16 cellular contexts compared by ENCODE assay signal in the genomic region with DNA sequence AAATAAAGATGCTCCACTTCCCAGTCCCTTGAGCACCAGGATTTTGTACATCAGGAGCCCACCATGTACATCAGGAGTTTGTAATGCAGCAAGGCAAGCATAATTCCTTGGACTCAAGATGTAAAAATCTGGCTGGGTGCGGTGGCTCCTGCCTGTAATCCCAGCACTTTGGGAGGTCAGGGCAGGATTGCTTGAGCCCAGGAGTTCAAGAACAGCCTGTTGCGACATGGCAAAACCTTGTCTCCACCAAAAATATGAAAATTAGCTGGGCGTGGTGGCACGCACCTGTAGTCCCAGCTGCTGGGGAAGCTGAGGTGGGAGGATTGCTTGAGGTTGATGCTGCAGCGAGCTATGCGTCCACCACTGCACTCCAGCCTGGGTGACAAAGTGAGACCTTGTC. TPM values are rescaled to one million over a fixed set of nuclear protein-coding genes. Genes with fewer than 3 reads are reported as not detected.
DNase-seq lines count a peak whose midpoint lies in the region; ATAC-seq and TF ChIP-seq lines count a peak whose summit lies in the region.
"Had no signal": no experiment of that assay in that cellular context is flagged by ENCODE, and none has a peak within 500 bp of the region (broad histone marks: within the 10 kb centered on the region; RNA-seq: fewer than 3 reads in every experiment).

No MANE protein-coding gene starts in this region.

- peaks cover 11% of the 10 kb centered on the region for H3K36me3 ChIP-seq in CD4-positive, CD25-positive, alpha-beta regulatory T cell (ENCODE audit: control insufficient read depth, insufficient read depth, low read length)
- H3K36me3 ChIP-seq in effector memory CD4-positive, alpha-beta T cell (ENCODE audit: control insufficient read depth, insufficient read depth, low read length), result peaks cover 13% of the 10 kb centered on the region
- no peaks in the 10 kb centered on the region for H3K36me3 ChIP-seq in neural progenitor cell

- peak; percentile 9 for TF ChIP-seq POLR2A in GM19099 (IDR thresholded peaks at IDR 0.05; ENCODE audit: extremely low read depth, insufficient read length, low read depth)

- CTCF ChIA-PET in activated CD8-positive, alpha-beta T cell treated with anti-CD3 and anti-CD28 coated beads for 36 hours (lab: Charles Lee), result interaction anchor here (3.3 kb wide), 1 partner anchor 230 kb away, joined by 12 read pairs; no protein-coding TSS in a partner anchor
- CTCF ChIA-PET in activated CD8-positive, alpha-beta T cell treated with anti-CD3 and anti-CD28 coated beads, Interleukin-2, amount 10 ng/mL, durations not matched to agents 7 days and 5 days (lab: Charles Lee), result interaction anchor here (0.7 to 2.9 kb wide), 2 partner anchors 66 to 165 kb away, joined by 4 to 15 read pairs; no protein-coding TSS in a partner anchor

- H3K27ac ChIP-seq in CD4-positive, CD25-positive, alpha-beta regulatory T cell (ENCODE audit: insufficient read depth, low read length, poor library complexity, severe bottlenecking), result peak overlapping the region; percentile 78
- peak overlapping the region; percentile 69 for H3K27ac ChIP-seq in effector memory CD4-positive, alpha-beta T cell (ENCODE audit: insufficient read depth, low read length, poor library complexity, severe bottlenecking)
- H3K27ac ChIP-seq in neural progenitor cell, result no peak overlapping the region
- H3K27ac ChIP-seq: BLaER1 had no signal

- peak overlapping the region; percentile 11 for H3K27ac Mint-ChIP-seq in activated CD8-positive, alpha-beta T cell treated with anti-CD3 and anti-CD28 coated beads for 36 hours
- H3K27ac Mint-ChIP-seq in activated CD8-positive, alpha-beta T cell treated with anti-CD3 and anti-CD28 coated beads, Interleukin-2, amount 10 ng/mL, durations not matched to agents 7 days and 5 days, result no peak overlapping the region
- peak overlapping the region in 2 of 3 donors; percentile 91 to 92 for H3K27ac Mint-ChIP-seq in CD4-positive, CD25-positive, alpha-beta regulatory T cell
- no peak overlapping the region for H3K27ac Mint-ChIP-seq in neural progenitor cell

- H3K9me3 ChIP-seq in CD4-positive, CD25-positive, alpha-beta regulatory T cell (ENCODE audit: control insufficient read depth in 2 of 2, low read length in 2 of 2), result no peaks in the 10 kb centered on the region
- H3K9me3 ChIP-seq in effector memory CD4-positive, alpha-beta T cell (ENCODE audit: control insufficient read depth, low read length), result no peaks in the 10 kb centered on the region
- no peaks in the 10 kb centered on the region for H3K9me3 ChIP-seq in neural progenitor cell (ENCODE audit: low read depth)
- H3K9me3 ChIP-seq: BLaER1, Caco-2, HAP-1 had no signal

- TF ChIP-seq CTCF in activated CD8-positive, alpha-beta T cell treated with anti-CD3 and anti-CD28 coated beads for 36 hours (IDR thresholded peaks at IDR 0.05), result no peak
- no peak for TF ChIP-seq CTCF in neural progenitor cell (IDR thresholded peaks at IDR 0.05)

- H3K9me3 Mint-ChIP-seq in activated CD8-positive, alpha-beta T cell treated with anti-CD3 and anti-CD28 coated beads for 36 hours, result no peaks in the 10 kb centered on the region
- no peaks in the 10 kb centered on the region for H3K9me3 Mint-ChIP-seq in activated CD8-positive, alpha-beta T cell treated with anti-CD3 and anti-CD28 coated beads, Interleukin-2, amount 10 ng/mL, durations not matched to agents 7 days and 5 days (ENCODE audit: insufficient read depth)
- H3K9me3 Mint-ChIP-seq in CD4-positive, CD25-positive, alpha-beta regulatory T cell, result no peaks in the 10 kb centered on the region
- no peaks in the 10 kb centered on the region for H3K9me3 Mint-ChIP-seq in neural progenitor cell

- no peak for DNase-seq in activated CD8-positive, alpha-beta T cell treated with anti-CD3 and anti-CD28 coated beads for 36 hours
- no peak for DNase-seq in activated CD8-positive, alpha-beta T cell treated with anti-CD3 and anti-CD28 coated beads, Interleukin-2, amount 10 ng/mL, durations not matched to agents 7 days and 5 days
- DNase-seq in CD4-positive, CD25-positive, alpha-beta regulatory T cell, result no peak
- no peak for DNase-seq in effector memory CD4-positive, alpha-beta T cell
- no peak for DNase-seq in epidermal melanocyte (ENCODE audit: insufficient read length, low spot score)
- no peak for DNase-seq in neural progenitor cell (ENCODE audit: low spot score)
- DNase-seq in left lobe of liver (ENCODE audit: low spot score), result no peak
- DNase-seq: 8988T, AML-193, Caco-2, DMS53, GF-D8 had no signal

- peaks cover 25% of the 10 kb centered on the region for H3K4me1 ChIP-seq in CD4-positive, CD25-positive, alpha-beta regulatory T cell (ENCODE audit: control insufficient read depth, insufficient read depth, low read length, poor library complexity, severe bottlenecking)
- peaks cover 22% of the 10 kb centered on the region for H3K4me1 ChIP-seq in effector memory CD4-positive, alpha-beta T cell (ENCODE audit: control insufficient read depth, insufficient read depth, low read length, poor library complexity, severe bottlenecking)
- peaks cover 4% of the 10 kb centered on the region for H3K4me1 ChIP-seq in neural progenitor cell
- H3K4me1 ChIP-seq: Caco-2, HAP-1 had no signal

- H3K4me3 Mint-ChIP-seq in activated CD8-positive, alpha-beta T cell treated with anti-CD3 and anti-CD28 coated beads for 36 hours, result no peak overlapping the region
- no peak overlapping the region for H3K4me3 Mint-ChIP-seq in activated CD8-positive, alpha-beta T cell treated with anti-CD3 and anti-CD28 coated beads, Interleukin-2, amount 10 ng/mL, durations not matched to agents 7 days and 5 days
- no peak overlapping the region for H3K4me3 Mint-ChIP-seq in CD4-positive, CD25-positive, alpha-beta regulatory T cell
- H3K4me3 Mint-ChIP-seq in neural progenitor cell, result no peak overlapping the region

- ATAC-seq in activated CD8-positive, alpha-beta T cell treated with anti-CD3 and anti-CD28 coated beads for 36 hours, result no peak
- no peak for ATAC-seq in activated CD8-positive, alpha-beta T cell treated with anti-CD3 and anti-CD28 coated beads, Interleukin-2, amount 10 ng/mL, durations not matched to agents 7 days and 5 days
- ATAC-seq in CD4-positive, CD25-positive, alpha-beta regulatory T cell (ENCODE audit: low read depth in 2 of 2), result no peak
- no peak for ATAC-seq in left lobe of liver

- H3K36me3 Mint-ChIP-seq in activated CD8-positive, alpha-beta T cell treated with anti-CD3 and anti-CD28 coated beads for 36 hours (ENCODE audit: low read depth), result peaks cover 6% of the 10 kb centered on the region
- H3K36me3 Mint-ChIP-seq in activated CD8-positive, alpha-beta T cell treated with anti-CD3 and anti-CD28 coated beads, Interleukin-2, amount 10 ng/mL, durations not matched to agents 7 days and 5 days (ENCODE audit: low read depth), result peaks cover 15% of the 10 kb centered on the region
- H3K36me3 Mint-ChIP-seq in CD4-positive, CD25-positive, alpha-beta regulatory T cell, result peaks cover 10% of the 10 kb centered on the region
- peaks cover 18% of the 10 kb centered on the region for H3K36me3 Mint-ChIP-seq in neural progenitor cell

- no peak overlapping the region for H2AFZ ChIP-seq in neural progenitor cell (replicated peaks)

- peaks cover 4% of the 10 kb centered on the region for H3K27me3 Mint-ChIP-seq in activated CD8-positive, alpha-beta T cell treated with anti-CD3 and anti-CD28 coated beads for 36 hours
- no peaks in the 10 kb centered on the region for H3K27me3 Mint-ChIP-seq in activated CD8-positive, alpha-beta T cell treated with anti-CD3 and anti-CD28 coated beads, Interleukin-2, amount 10 ng/mL, durations not matched to agents 7 days and 5 days (ENCODE audit: low read depth)
- peaks cover 4% of the 10 kb centered on the region for H3K27me3 Mint-ChIP-seq in CD4-positive, CD25-positive, alpha-beta regulatory T cell
- H3K27me3 Mint-ChIP-seq in neural progenitor cell (ENCODE audit: insufficient read depth, low read depth), result peaks cover 7% of the 10 kb centered on the region

- H3K4me2 ChIP-seq in neural progenitor cell, result no peak overlapping the region
- H3K4me2 ChIP-seq: BLaER1 had no signal

- H3K79me2 ChIP-seq in neural progenitor cell (ENCODE audit: low read depth), result no peaks in the 10 kb centered on the region

- peaks cover 15% of the 10 kb centered on the region for H4K20me1 ChIP-seq in neural progenitor cell (ENCODE audit: low read depth)

- H3K27me3 ChIP-seq in CD4-positive, CD25-positive, alpha-beta regulatory T cell (ENCODE audit: control insufficient read depth, insufficient read depth, low read length), result no peaks in the 10 kb centered on the region
- H3K27me3 ChIP-seq in effector memory CD4-positive, alpha-beta T cell (replicated peaks; ENCODE audit: control insufficient read depth, insufficient read depth, low read length, poor library complexity, severe bottlenecking), result no peaks in the 10 kb centered on the region
- H3K27me3 ChIP-seq in neural progenitor cell, result peaks cover 7% of the 10 kb centered on the region
- H3K27me3 ChIP-seq: BLaER1 had no signal

- POLR2A ChIA-PET in activated CD8-positive, alpha-beta T cell treated with anti-CD3 and anti-CD28 coated beads for 36 hours (lab: Charles Lee), result interaction anchor here (1.2 to 1.4 kb wide), 2 partner anchors 12 to 16 kb away, joined by 3 read pairs; no protein-coding TSS in a partner anchor
- POLR2A ChIA-PET in activated CD8-positive, alpha-beta T cell treated with anti-CD3 and anti-CD28 coated beads, Interleukin-2, amount 10 ng/mL, durations not matched to agents 7 days and 5 days (lab: Charles Lee), result no interaction called here

- peaks cover 16% of the 10 kb centered on the region for H3K4me1 Mint-ChIP-seq in activated CD8-positive, alpha-beta T cell treated with anti-CD3 and anti-CD28 coated beads for 36 hours (ENCODE audit: low read depth)
- H3K4me1 Mint-ChIP-seq in activated CD8-positive, alpha-beta T cell treated with anti-CD3 and anti-CD28 coated beads, Interleukin-2, amount 10 ng/mL, durations not matched to agents 7 days and 5 days (ENCODE audit: low read depth), result peaks cover 11% of the 10 kb centered on the region
- H3K4me1 Mint-ChIP-seq in CD4-positive, CD25-positive, alpha-beta regulatory T cell, result peaks cover 13 to 50% (median 28%) of the 10 kb centered on the region in 4 donors
- H3K4me1 Mint-ChIP-seq in neural progenitor cell, result peaks cover 15% of the 10 kb centered on the region

- intact Hi-C loops in activated CD8-positive, alpha-beta T cell treated with anti-CD3 and anti-CD28 coated beads for 36 hours (cut with micrococcal nuclease), result no loop called here

- H3K4me3 ChIP-seq in CD4-positive, CD25-positive, alpha-beta regulatory T cell (ENCODE audit: low read depth, low read length), result no peak overlapping the region
- no peak overlapping the region for H3K4me3 ChIP-seq in effector memory CD4-positive, alpha-beta T cell (ENCODE audit: insufficient read depth, low read depth, low read length, poor library complexity, severe bottlenecking)
- no peak overlapping the region for H3K4me3 ChIP-seq in neural progenitor cell
- H3K4me3 ChIP-seq: BLaER1, HAP-1 had no signal

- peaks cover 13% of the 10 kb centered on the region for H3F3A ChIP-seq in neural progenitor cell (ENCODE audit: low read depth)

- no peak overlapping the region for H3K9ac ChIP-seq in neural progenitor cell
- H3K9ac ChIP-seq: BLaER1 had no signal

RNA-seq across cellular contexts. Expression of gene MAP1LC3A, which starts 16.1 kb away (rescaled TPM):
- total RNA-seq in activated CD8-positive, alpha-beta T cell treated with anti-CD3 and anti-CD28 coated beads for 36 hours, result 1 to 10 TPM in 1 of 2 experiments, under 1 TPM in 1; 0.92 to 1.0 TPM
- total RNA-seq in activated CD8-positive, alpha-beta T cell treated with anti-CD3 and anti-CD28 coated beads, Interleukin-2, amount 10 ng/mL, durations not matched to agents 7 days and 5 days, result 1 to 10 TPM; 1.4 to 1.6 TPM
- total RNA-seq in CD4-positive, CD25-positive, alpha-beta regulatory T cell, result 23.9 TPM
- polyA plus RNA-seq in CD4-positive, CD25-positive, alpha-beta regulatory T cell, result 10 to 100 TPM in 1 of 4 donors, 1 to 10 TPM in 3; 3.9 to 11.5 (median 5.4) TPM
- total RNA-seq in neural progenitor cell (ENCODE audit: low replicate concordance) (5.5 and 8.5 TPM in 2 replicates), left lobe of liver (24.2 TPM)
- total RNA-seq: HT1080 had no signal

RNA-seq across cellular contexts. Expression of gene DYNLRB1, which starts 26.2 kb away (rescaled TPM):
- 10 to 100 TPM; 66.6 to 70.9 TPM for total RNA-seq in activated CD8-positive, alpha-beta T cell treated with anti-CD3 and anti-CD28 coated beads for 36 hours
- total RNA-seq in activated CD8-positive, alpha-beta T cell treated with anti-CD3 and anti-CD28 coated beads, Interleukin-2, amount 10 ng/mL, durations not matched to agents 7 days and 5 days, result 100 to 1,000 TPM in 1 of 2 experiments, 10 to 100 TPM in 1; 91.9 to 103 TPM
- 82.6 TPM for total RNA-seq in CD4-positive, CD25-positive, alpha-beta regulatory T cell
- polyA plus RNA-seq in CD4-positive, CD25-positive, alpha-beta regulatory T cell, result 100 to 1,000 TPM; 317 to 369 (median 354) TPM
- total RNA-seq in neural progenitor cell (ENCODE audit: low replicate concordance), result 73.1 and 106 TPM in 2 replicates
- total RNA-seq in left lobe of liver, result 34.6 TPM

Comparison
In these comparisons a context has a peak if more than half of its experiments do, and no peak if none do; other contexts are left out.
1. H3K27ac Mint-ChIP-seq: peak in activated CD8-positive, alpha-beta T cell treated with anti-CD3 and anti-CD28 coated beads for 36 hours (single experiment) and CD4-positive, CD25-positive, alpha-beta regulatory T cell (2 of 3); none in activated CD8-positive, alpha-beta T cell treated with anti-CD3 and anti-CD28 coated beads, Interleukin-2, amount 10 ng/mL, durations not matched to agents 7 days and 5 days (single experiment) and neural progenitor cell (single experiment).